ENCODE assay signal across 16 cellular contexts in genomic region chr13:112918746-112919145, GRCh38. TPM values are rescaled to one million over a fixed set of nuclear protein-coding genes. Genes with fewer than 3 reads are reported as not detected.
"Had no signal": no experiment of that assay in that cellular context is flagged by ENCODE, and none has a peak within 500 bp of the region (broad histone marks: within the 10 kb centered on the region; RNA-seq: fewer than 3 reads in every experiment).

No MANE protein-coding gene starts in this region.

- H3K27ac ChIP-seq: coronary artery, dorsolateral prefrontal cortex, esophagus muscularis mucosa, foreskin keratinocyte, gastroesophageal sphincter, heart left ventricle, left lung, lower lobe of right lung had no signal

- DNase-seq: dermis blood vessel endothelial cell; dorsolateral prefrontal cortex; effector CD4-positive, alpha-beta T cell; effector memory CD4-positive, alpha-beta T cell; foreskin keratinocyte; heart left ventricle; hippocampal formation; left cardiac atrium; left lung; left ventricle myocardium superior; lower lobe of right lung; mesenchymal stem cell; mucosa of descending colon had no signal

- H3K4me1 ChIP-seq: esophagus muscularis mucosa, foreskin keratinocyte, gastroesophageal sphincter, heart left ventricle, left lung, lower lobe of right lung had no signal

- H3K4me3 ChIP-seq: coronary artery, dorsolateral prefrontal cortex, esophagus muscularis mucosa, gastroesophageal sphincter, heart left ventricle, left lung, lower lobe of right lung, mucosa of descending colon had no signal

- ATAC-seq: foreskin keratinocyte, gastroesophageal sphincter, heart left ventricle, left cardiac atrium, left lung, left ventricle myocardium superior, lower lobe of right lung, mucosa of descending colon had no signal

- H3K36me3 ChIP-seq: esophagus muscularis mucosa, gastroesophageal sphincter, heart left ventricle, left lung, lower lobe of right lung had no signal

- H3K9me3 ChIP-seq: esophagus muscularis mucosa, left lung, lower lobe of right lung, mucosa of descending colon had no signal

RNA-seq across cellular contexts. Expression of gene MCF2L, which starts 50.3 kb away (rescaled TPM):
- total RNA-seq: foreskin keratinocyte had no signal
